7 cellular contexts compared by ENCODE assay signal in the genomic region with DNA sequence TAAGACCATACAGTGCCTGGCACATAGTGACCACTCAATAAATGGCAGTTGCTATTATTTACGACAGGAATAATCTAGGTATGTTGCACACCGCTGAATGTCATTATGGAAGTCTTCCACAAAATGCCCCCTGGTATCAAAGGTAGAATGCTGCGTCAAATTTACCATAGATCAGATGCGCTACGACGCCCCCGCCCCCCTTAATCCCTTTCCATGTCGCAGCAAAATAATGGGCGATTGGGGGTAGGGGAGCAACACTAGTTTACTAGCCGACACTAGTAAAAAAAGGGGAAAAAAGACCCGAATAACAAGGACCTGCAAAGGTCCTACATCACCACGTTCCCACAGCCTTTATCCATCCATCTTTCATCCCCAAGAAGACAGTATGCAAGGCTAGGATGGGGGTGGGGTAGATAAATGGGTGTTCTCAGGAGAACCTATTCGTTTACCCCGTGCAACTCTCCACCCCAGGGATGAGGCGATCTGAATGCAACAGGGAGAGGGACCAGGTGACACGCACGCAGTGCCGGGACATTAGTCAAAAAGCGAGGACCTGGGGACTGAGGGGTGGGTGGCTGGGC. TPM values are rescaled to one million over a fixed set of nuclear protein-coding genes. Genes with fewer than 3 reads are reported as not detected.
DNase-seq lines count a peak whose midpoint lies in the region; ATAC-seq and TF ChIP-seq lines count a peak whose summit lies in the region.

No MANE protein-coding gene starts in this region.

- H3K36me3 Mint-ChIP-seq in WTC11, result no peaks in the 10 kb centered on the region

- no peak overlapping the region for H2BK120ac ChIP-seq in neuronal stem cell (ENCODE audit: low read depth, low read length)

- peak overlapping the region; percentile 99 for H3K27ac Mint-ChIP-seq in WTC11

- H4K8ac ChIP-seq in neuronal stem cell (ENCODE audit: low read depth, low read length), result no peak overlapping the region

- no peaks in the 10 kb centered on the region for H3K27me3 ChIP-seq in fibroblast of lung (ENCODE audit: control insufficient read depth, insufficient read depth, low read length)
- no peaks in the 10 kb centered on the region for H3K27me3 ChIP-seq in neuronal stem cell (ENCODE audit: control insufficient read depth in 3 of 3, insufficient read depth in 3 of 3, low read depth in 1 of 3, low read length in 3 of 3)

- H3K18ac ChIP-seq in neuronal stem cell (ENCODE audit: low read length), result peak overlapping the region; percentile 15

- CTCF ChIA-PET in WTC11 (lab: Charles Lee), result interaction anchor here (1.0 to 2.0 kb wide), 7 partner anchors 28 to 613 kb away, joined by 3 to 12 read pairs (median 8); no protein-coding TSS in a partner anchor

- no peak overlapping the region for H3K4ac ChIP-seq in neuronal stem cell (ENCODE audit: low read length)

- no peaks in the 10 kb centered on the region for H4K20me1 ChIP-seq in fibroblast of lung (ENCODE audit: control insufficient read depth, extremely low read depth, insufficient read depth, low read length)

- DNase-seq in GM12864 (ENCODE audit: low read depth) (no peak), WTC11 (ENCODE audit: low spot score) (no peak), fibroblast of lung (ENCODE audit: low read depth in 2 of 2) (peak; percentile 17 to 21), neuronal stem cell (ENCODE audit: low spot score) (no peak), iPS-NIHi7 (ENCODE audit: extremely low spot score) (no peak), NCI-H2081 treated with DMSO at 0.1 percent for 48 hours (lab: John Stamatoyannopoulos, UW) (no peak)

- ATAC-seq in HG03103 (IDR thresholded peaks at IDR 0.05; ENCODE audit: low read depth, unreplicated experiment) (peak; percentile 10), WTC11 (no peak)

- H3K9ac ChIP-seq in fibroblast of lung (ENCODE audit: insufficient read depth, low read length) (peak overlapping the region; percentile 93), neuronal stem cell (ENCODE audit: low read depth, low read length, poor library complexity) (peak overlapping the region; percentile 81)

- H3K4me1 ChIP-seq in fibroblast of lung (ENCODE audit: control insufficient read depth, extremely low read depth, insufficient read depth, low read length) (peaks cover 3% of the 10 kb centered on the region), neuronal stem cell (ENCODE audit: control insufficient read depth in 2 of 2, insufficient read depth in 1 of 2, low read depth in 1 of 2, low read length in 2 of 2) (peaks cover 0 to 5% of the 10 kb centered on the region in 2 donors)

- no peak overlapping the region for H4K91ac ChIP-seq in neuronal stem cell (ENCODE audit: low read depth, low read length, poor library complexity)

- H3K27ac ChIP-seq in fibroblast of lung (ENCODE audit: insufficient read depth, low read length) (peak overlapping the region; percentile 100), neuronal stem cell (replicated peaks; ENCODE audit: low read length) (peak overlapping the region; percentile 78)

- H3K4me2 ChIP-seq in fibroblast of lung (ENCODE audit: extremely low read depth, insufficient read depth, low read length) (peak overlapping the region; percentile 84), neuronal stem cell (ENCODE audit: insufficient read depth, low read length, poor library complexity, severe bottlenecking) (peak overlapping the region; percentile 84)

- H3K9me3 Mint-ChIP-seq in WTC11, result no peaks in the 10 kb centered on the region

- H2AFZ ChIP-seq in fibroblast of lung (ENCODE audit: low read length) (peak overlapping the region; percentile 63), neuronal stem cell (ENCODE audit: low read length) (peak overlapping the region; percentile 93)

- TF ChIP-seq CTCF in GM12864 (IDR thresholded peaks at IDR 0.05; ENCODE audit: low read depth, low read length, missing control alignments) (no peak), WTC11 (IDR thresholded peaks at IDR 0.05) (no peak), fibroblast of lung (conservative IDR thresholded peaks at IDR 0.05 in 1 of 2, IDR thresholded peaks at IDR 0.05 in 1 of 2; ENCODE audit: low read depth in 1 of 2, low read length in 2 of 2) (no peak)

- H3K14ac ChIP-seq in neuronal stem cell (ENCODE audit: low read length), result no peak overlapping the region

- H2AK5ac ChIP-seq in neuronal stem cell (ENCODE audit: low read depth, low read length), result no peak overlapping the region

- H3K4me1 Mint-ChIP-seq in WTC11, result peaks cover 18% of the 10 kb centered on the region

- H2BK5ac ChIP-seq in neuronal stem cell (ENCODE audit: low read length), result peak overlapping the region; percentile 10

- H2BK12ac ChIP-seq in neuronal stem cell (ENCODE audit: low read length), result no peak overlapping the region

- POLR2A ChIA-PET in WTC11 (lab: Charles Lee), result interaction anchor here (1.0 to 1.7 kb wide), 4 partner anchors 9 to 429 kb away, joined by 3 to 9 read pairs (median 4); no protein-coding TSS in a partner anchor

- H3K79me1 ChIP-seq in neuronal stem cell (ENCODE audit: low read depth, low read length), result no peaks in the 10 kb centered on the region

- H3K79me2 ChIP-seq in fibroblast of lung (ENCODE audit: control insufficient read depth, insufficient read depth, low read length), result peaks cover 19% of the 10 kb centered on the region

- WGBS in neuronal stem cell (ENCODE audit: extremely low coverage in 2 of 2, insufficient read length in 2 of 2, insufficient replicate concordance in 1 of 2), 2 donors, result no CpG with 5 or more reads among the region's 19 CpGs

- H3K27me3 Mint-ChIP-seq in WTC11 (ENCODE audit: low read depth), result no peaks in the 10 kb centered on the region

- H3K23ac ChIP-seq in neuronal stem cell (ENCODE audit: low read depth, low read length, poor library complexity), result no peak overlapping the region

- H3K4me3 ChIP-seq in GM12864 (ENCODE audit: low read depth, low read length) (peak overlapping the region; percentile 82), fibroblast of lung (replicated peaks in 1 of 4; ENCODE audit: control extremely low read depth in 1 of 4, insufficient read depth in 1 of 4, low read depth in 3 of 4, low read length in 4 of 4) (peak overlapping the region; percentile 89 to 97 (median 94)), neuronal stem cell (ENCODE audit: low read length in 2 of 2) (peak overlapping the region; percentile 83 to 91)

- H3K9me3 ChIP-seq in fibroblast of lung (ENCODE audit: control insufficient read depth, insufficient read depth, low read depth, low read length) (no peaks in the 10 kb centered on the region), neuronal stem cell (replicated peaks in 1 of 2; ENCODE audit: control insufficient read depth in 2 of 2, insufficient read depth in 1 of 2, low read depth in 1 of 2, low read length in 2 of 2) (no peaks in the 10 kb centered on the region)

- H3K36me3 ChIP-seq in fibroblast of lung (ENCODE audit: control insufficient read depth, insufficient read depth, low read length) (no peaks in the 10 kb centered on the region), neuronal stem cell (replicated peaks in 1 of 2; ENCODE audit: control insufficient read depth in 2 of 2, insufficient read depth in 2 of 2, low read length in 2 of 2) (peaks cover 0 to 28% of the 10 kb centered on the region in 2 donors)

- peak overlapping the region; percentile 100 for H3K4me3 Mint-ChIP-seq in WTC11

- H2BK15ac ChIP-seq in neuronal stem cell (ENCODE audit: low read length), result no peak overlapping the region

TF ChIP-seq in WTC11, 78 proteins besides CTCF, POLR2A, EP300 and RAD21 (continues in another document):
- TF ChIP-seq ZNF263 (CRISPR knock-in tag; IDR thresholded peaks at IDR 0.05; ENCODE audit: low read depth), result no peak
- no peak for TF ChIP-seq NFATC4 (CRISPR knock-in tag; IDR thresholded peaks at IDR 0.05)
- no peak for TF ChIP-seq TEAD1 (CRISPR knock-in tag; IDR thresholded peaks at IDR 0.05)
- no peak for TF ChIP-seq SP1 (CRISPR knock-in tag; conservative IDR thresholded peaks at IDR 0.05)
- no peak for TF ChIP-seq ETV6 (CRISPR knock-in tag; IDR thresholded peaks at IDR 0.05)
- TF ChIP-seq, protein P1, sequence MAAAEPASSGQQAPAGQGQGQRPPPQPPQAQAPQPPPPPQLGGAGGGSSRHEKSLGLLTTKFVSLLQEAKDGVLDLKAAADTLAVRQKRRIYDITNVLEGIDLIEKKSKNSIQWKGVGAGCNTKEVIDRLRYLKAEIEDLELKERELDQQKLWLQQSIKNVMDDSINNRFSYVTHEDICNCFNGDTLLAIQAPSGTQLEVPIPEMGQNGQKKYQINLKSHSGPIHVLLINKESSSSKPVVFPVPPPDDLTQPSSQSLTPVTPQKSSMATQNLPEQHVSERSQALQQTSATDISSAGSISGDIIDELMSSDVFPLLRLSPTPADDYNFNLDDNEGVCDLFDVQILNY (CRISPR knock-in tag; IDR thresholded peaks at IDR 0.05), result no peak
- no peak for TF ChIP-seq JUN (CRISPR knock-in tag; IDR thresholded peaks at IDR 0.05)
- TF ChIP-seq, protein P2, sequence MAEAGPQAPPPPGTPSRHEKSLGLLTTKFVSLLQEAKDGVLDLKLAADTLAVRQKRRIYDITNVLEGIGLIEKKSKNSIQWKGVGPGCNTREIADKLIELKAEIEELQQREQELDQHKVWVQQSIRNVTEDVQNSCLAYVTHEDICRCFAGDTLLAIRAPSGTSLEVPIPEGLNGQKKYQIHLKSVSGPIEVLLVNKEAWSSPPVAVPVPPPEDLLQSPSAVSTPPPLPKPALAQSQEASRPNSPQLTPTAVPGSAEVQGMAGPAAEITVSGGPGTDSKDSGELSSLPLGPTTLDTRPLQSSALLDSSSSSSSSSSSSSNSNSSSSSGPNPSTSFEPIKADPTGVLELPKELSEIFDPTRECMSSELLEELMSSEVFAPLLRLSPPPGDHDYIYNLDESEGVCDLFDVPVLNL (CRISPR knock-in tag; IDR thresholded peaks at IDR 0.05; ENCODE audit: borderline replicate concordance, low read depth), result no peak
- TF ChIP-seq, protein P3, sequence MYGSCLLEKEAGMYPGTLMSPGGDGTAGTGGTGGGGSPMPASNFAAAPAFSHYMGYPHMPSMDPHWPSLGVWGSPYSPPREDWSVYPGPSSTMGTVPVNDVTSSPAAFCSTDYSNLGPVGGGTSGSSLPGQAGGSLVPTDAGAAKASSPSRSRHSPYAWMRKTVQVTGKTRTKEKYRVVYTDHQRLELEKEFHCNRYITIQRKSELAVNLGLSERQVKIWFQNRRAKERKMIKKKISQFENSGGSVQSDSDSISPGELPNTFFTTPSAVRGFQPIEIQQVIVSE (CRISPR knock-in tag; IDR thresholded peaks at IDR 0.05; ENCODE audit: borderline replicate concordance), result no peak

RNA-seq across cellular contexts. Expression of a gene that starts 0.5 kb away (rescaled TPM):
- 27.6 to 29.3 TPM (median 29.1 TPM) in 3 replicates for total RNA-seq in WTC11 (2021)
- total RNA-seq in fibroblast of lung, result 42.6 and 67.2 TPM in 2 replicates
- 47.9 and 59.5 TPM in 2 replicates for polyA plus RNA-seq in fibroblast of lung
- polyA plus RNA-seq in fibroblast of lung (2012), result 27.0 and 31.9 TPM in 2 replicates
- polyA minus RNA-seq in fibroblast of lung (ENCODE audit: low replicate concordance), result 8.0 and 8.1 TPM in 2 replicates
- 42.3 TPM for polyA plus RNA-seq in neuronal stem cell (2013, experiment 1 of 2)
- polyA plus RNA-seq in neuronal stem cell (2013, experiment 2 of 2), result 42.5 TPM

RNA-seq across cellular contexts. Expression of a gene that starts 0.9 kb away (rescaled TPM):
- total RNA-seq in WTC11 (2021) (20.3 to 21.3 TPM (median 20.6 TPM) in 3 replicates), fibroblast of lung (6.2 and 7.9 TPM in 2 replicates)
- polyA plus RNA-seq in fibroblast of lung, result 11.6 and 12.1 TPM in 2 replicates
- 7.7 and 8.0 TPM in 2 replicates for polyA plus RNA-seq in fibroblast of lung (2012)
- polyA minus RNA-seq in fibroblast of lung (ENCODE audit: low replicate concordance), result 3.1 TPM in 1 of 2 replicates, not detected in the other
- polyA plus RNA-seq in neuronal stem cell (2013, experiment 1 of 2), result 17.2 TPM
- polyA plus RNA-seq in neuronal stem cell (2013, experiment 2 of 2), result 17.2 TPM

Comparison
In these comparisons a context has a peak if more than half of its experiments do, and no peak if none do; other contexts are left out.
1. DNase-seq: peak in fibroblast of lung (2 of 2); none in GM12864 (single experiment), WTC11 (single experiment), neuronal stem cell (single experiment), iPS-NIHi7 (single experiment) and NCI-H2081 treated with DMSO at 0.1 percent for 48 hours (single experiment).
2. Peak in every context shown above with its lines, with median percentiles within 50 percentile points of each other: H3K4me3 ChIP-seq.